20 cellular contexts compared by ENCODE assay signal in the genomic region with DNA sequence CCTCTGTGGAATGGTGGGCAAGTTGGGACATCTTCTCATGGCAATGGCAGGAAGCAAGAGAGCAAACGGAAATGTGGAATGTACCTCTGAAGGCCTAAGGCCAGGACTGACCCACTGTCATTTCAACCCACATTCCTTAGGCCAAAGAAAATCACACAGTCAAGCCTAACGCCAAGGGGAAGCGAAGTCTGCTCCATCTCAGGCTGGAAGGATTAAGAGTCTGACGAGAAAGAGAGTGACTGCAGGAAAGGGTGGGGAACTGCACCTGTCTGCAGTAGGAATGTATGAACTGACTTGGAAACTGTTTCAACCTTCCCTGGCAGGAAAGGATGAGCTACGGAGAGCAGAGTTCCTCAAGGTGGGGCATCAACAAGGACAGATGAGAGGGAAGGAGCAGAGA.
"Had no signal": no experiment of that assay in that cellular context is flagged by ENCODE, and none has a peak within 500 bp of the region (broad histone marks: within the 10 kb centered on the region; RNA-seq: fewer than 3 reads in every experiment).

No MANE protein-coding gene starts in this region.

- H3K36me3 ChIP-seq: esophagus squamous epithelium, neural progenitor cell, ovary, tibial artery had no signal

- H3K4me1 ChIP-seq: esophagus squamous epithelium, neural progenitor cell, tibial artery had no signal

- ATAC-seq: effector memory CD8-positive, alpha-beta T cell; natural killer cell treated with Interleukin-12 subunit alpha and Interleukin-12 subunit beta and Interleukin-15 and Interleukin-18, amount 100 ng/mL, for 72 hours; right cardiac atrium; stimulated activated effector memory CD8-positive, alpha-beta T cell treated with anti-CD3 and anti-CD28 coated beads, Interleukin-12 subunit alpha, Interleukin-12 subunit beta, amount 100 ng/mL, for 72 hours had no signal

- H3K4me3 Mint-ChIP-seq: dendritic cell treated with granulocyte-macrophage colony-stimulating factor and Interleukin-4, amounts not matched to agents 40 ng/mL and 50 ng/mL, for 4 days; effector memory CD8-positive, alpha-beta T cell; natural killer cell treated with Interleukin-12 subunit alpha and Interleukin-12 subunit beta and Interleukin-15 and Interleukin-18, amount 100 ng/mL, for 72 hours; neural progenitor cell; stimulated activated effector memory CD8-positive, alpha-beta T cell treated with anti-CD3 and anti-CD28 coated beads, Interleukin-12 subunit alpha, Interleukin-12 subunit beta, amount 100 ng/mL, for 72 hours; stimulated activated naive CD8-positive, alpha-beta T cell treated with anti-CD3 and anti-CD28 coated beads, Interleukin-15, Interleukin-2, amounts not matched to agents 100 ng/mL and 50 ng/mL, for 24 hours had no signal

- H3K4me1 Mint-ChIP-seq: neural progenitor cell; stimulated activated effector memory CD8-positive, alpha-beta T cell treated with anti-CD3 and anti-CD28 coated beads, Interleukin-12 subunit alpha, Interleukin-12 subunit beta, amount 100 ng/mL, for 72 hours had no signal

- H3K27me3 Mint-ChIP-seq: dendritic cell treated with granulocyte-macrophage colony-stimulating factor and Interleukin-4, amounts not matched to agents 40 ng/mL and 50 ng/mL, for 4 days; effector memory CD8-positive, alpha-beta T cell; natural killer cell treated with Interleukin-12 subunit alpha and Interleukin-12 subunit beta and Interleukin-15 and Interleukin-18, amount 100 ng/mL, for 72 hours; stimulated activated naive CD8-positive, alpha-beta T cell treated with anti-CD3 and anti-CD28 coated beads, Interleukin-15, Interleukin-2, amounts not matched to agents 100 ng/mL and 50 ng/mL, for 24 hours had no signal

- H3K27ac ChIP-seq: esophagus squamous epithelium, hepatocyte, neural progenitor cell, ovary, tibial artery had no signal

- H3K27me3 ChIP-seq: esophagus squamous epithelium, hepatocyte, neural progenitor cell, ovary, tibial artery had no signal

- H3K4me3 ChIP-seq: esophagus squamous epithelium, hepatocyte, neural progenitor cell, ovary, tibial artery had no signal

- DNase-seq: cerebellar nuclear complex; effector memory CD8-positive, alpha-beta T cell; esophagus squamous epithelium; foreskin fibroblast; head of caudate nucleus; kidney glomerular epithelial cell; midbrain; nucleus accumbens; ovary; right cardiac atrium; small intestine; stimulated activated CD4-positive, alpha-beta T cell treated with anti-CD3 and anti-CD28 coated beads, Interleukin-12 subunit alpha, Interleukin-12 subunit beta, amount 100 ng/mL, for 4 hours; stimulated activated CD8-positive, alpha-beta memory T cell treated with anti-CD3 and anti-CD28 coated beads, Interleukin-4, amount 100 ng/mL, for 48 hours; tibial artery had no signal

- H3K27ac Mint-ChIP-seq: dendritic cell treated with granulocyte-macrophage colony-stimulating factor and Interleukin-4, amounts not matched to agents 40 ng/mL and 50 ng/mL, for 4 days; effector memory CD8-positive, alpha-beta T cell; natural killer cell treated with Interleukin-12 subunit alpha and Interleukin-12 subunit beta and Interleukin-15 and Interleukin-18, amount 100 ng/mL, for 72 hours; neural progenitor cell; stimulated activated effector memory CD8-positive, alpha-beta T cell treated with anti-CD3 and anti-CD28 coated beads, Interleukin-12 subunit alpha, Interleukin-12 subunit beta, amount 100 ng/mL, for 72 hours; stimulated activated naive CD8-positive, alpha-beta T cell treated with anti-CD3 and anti-CD28 coated beads, Interleukin-15, Interleukin-2, amounts not matched to agents 100 ng/mL and 50 ng/mL, for 24 hours had no signal

- H3K36me3 Mint-ChIP-seq: neural progenitor cell; stimulated activated effector memory CD8-positive, alpha-beta T cell treated with anti-CD3 and anti-CD28 coated beads, Interleukin-12 subunit alpha, Interleukin-12 subunit beta, amount 100 ng/mL, for 72 hours had no signal
